Comparison of ENCODE assay signal across 1 cellular context in genomic region chr20:33672426-33673114, GRCh38.
A peak's percentile ranks its signal among the peaks of the same experiment; 100 is the strongest.
TF ChIP-seq lines count a peak whose summit lies in the region.

No MANE protein-coding gene starts in this region.

TF ChIP-seq in HepG2, 621 proteins besides CTCF, POLR2A, EP300 and RAD21 (continued from another document and continues in another):
- TF ChIP-seq ZNF407 (CRISPR knock-in tag; IDR thresholded peaks at IDR 0.05; ENCODE audit: not compliant biosample characterization) (peak; percentile 50), SPEN (CRISPR knock-in tag; IDR thresholded peaks at IDR 0.05; ENCODE audit: low read depth) (no peak), GLMP (CRISPR knock-in tag; IDR thresholded peaks at IDR 0.05; ENCODE audit: borderline replicate concordance) (no peak), ZNF160 (CRISPR knock-in tag; IDR thresholded peaks at IDR 0.05) (no peak), NAIF1 (CRISPR knock-in tag; IDR thresholded peaks at IDR 0.05; ENCODE audit: borderline replicate concordance) (no peak), ZNF761 (CRISPR knock-in tag; conservative IDR thresholded peaks at IDR 0.05) (0 out of 2 replicates have a peak, but pooled peaks have one; percentile 26), TSC22D2 (CRISPR knock-in tag; IDR thresholded peaks at IDR 0.05; ENCODE audit: borderline replicate concordance) (no peak), ZNF142 (CRISPR knock-in tag; IDR thresholded peaks at IDR 0.05) (no peak), FUBP1 (CRISPR knock-in tag; IDR thresholded peaks at IDR 0.05; ENCODE audit: borderline replicate concordance) (no peak), ZEB1 (IDR thresholded peaks at IDR 0.05; ENCODE audit: insufficient replicate concordance, low read depth) (no peak), ZNF318 (CRISPR knock-in tag; IDR thresholded peaks at IDR 0.05) (peak; percentile 56; the same call in 1 of the 2 replicates), ZNF580 (CRISPR knock-in tag; IDR thresholded peaks at IDR 0.05; ENCODE audit: borderline replicate concordance, low read depth) (peak; percentile 68; the same call in 1 of the 2 replicates), ZFY (CRISPR knock-in tag; IDR thresholded peaks at IDR 0.05) (no peak), NONO (IDR thresholded peaks at IDR 0.05) (no peak), NONO (CRISPR knock-in tag; conservative IDR thresholded peaks at IDR 0.05) (peak; percentile 53; the same call in 1 of the 2 replicates), ZNF274 (CRISPR knock-in tag; IDR thresholded peaks at IDR 0.05) (peak; percentile 64; the same call in 1 of the 2 replicates), ZBTB26 (CRISPR knock-in tag; IDR thresholded peaks at IDR 0.05; ENCODE audit: borderline replicate concordance) (no peak), KAT8 (CRISPR knock-in tag; IDR thresholded peaks at IDR 0.05) (peak; percentile 22; the same call in 1 of the 2 replicates), ZNF224 (CRISPR knock-in tag; IDR thresholded peaks at IDR 0.05) (peak; percentile 38; the same call in 1 of the 2 replicates), MZF1 (CRISPR knock-in tag; IDR thresholded peaks at IDR 0.05; ENCODE audit: borderline replicate concordance) (0 out of 2 replicates have a peak, but pooled peaks have one; percentile 77), MED8 (CRISPR knock-in tag; IDR thresholded peaks at IDR 0.05; ENCODE audit: insufficient replicate concordance) (peak; percentile 20)
